In the genomic region with DNA sequence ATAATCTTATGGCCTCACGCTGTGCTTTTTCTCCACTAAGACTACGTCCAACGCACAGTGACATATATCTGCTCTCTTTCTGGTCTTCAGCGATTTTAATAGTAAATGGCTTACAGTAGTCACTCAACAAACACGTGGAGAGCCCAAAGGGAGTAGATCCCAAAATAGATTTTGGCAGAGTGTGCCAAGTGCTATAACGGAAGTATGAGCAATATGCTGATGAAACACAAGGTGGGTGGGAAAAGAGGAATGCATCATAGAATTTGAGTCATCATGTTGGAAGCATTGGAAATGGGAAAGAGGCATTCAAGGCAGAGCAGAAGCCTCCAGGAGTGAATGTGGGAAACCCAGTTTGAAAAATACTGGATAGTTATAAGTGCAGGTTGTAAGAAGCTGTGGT, we compare ENCODE assay signal across 12 cellular contexts.
DNase-seq lines count a peak whose midpoint lies in the region; ATAC-seq lines count a peak whose summit lies in the region.
"Had no signal": no experiment of that assay in that cellular context is flagged by ENCODE, and none has a peak within 500 bp of the region (broad histone marks: within the 10 kb centered on the region; RNA-seq: fewer than 3 reads in every experiment).

No MANE protein-coding gene starts in this region.

- DNase-seq in Ammon's horn (ENCODE audit: low spot score) (peak; percentile 40), MV-4-11 (lab: John Stamatoyannopoulos, UW) (peak; percentile 9), caudate nucleus (lab: John Stamatoyannopoulos, UW) (peak in 22 of 61 donors; percentile 2 to 82 (median 22)), lung microvascular endothelial cell (ENCODE audit: low read depth in 2 of 2) (peak; percentile 90 to 95), NCI-H1105 (lab: John Stamatoyannopoulos, UW) (no peak), NCI-H1092 (lab: John Stamatoyannopoulos, UW) (no peak)
- DNase-seq: NCI-H1436; OCI-M1; stimulated activated CD4-positive, alpha-beta T cell treated with anti-CD3 and anti-CD28 coated beads, Interleukin-4, amount 100 ng/mL, for 24 hours had no signal

- H3K27ac ChIP-seq in caudate nucleus (ENCODE audit: low read depth, low read length): peak overlapping the region; percentile 37

- ATAC-seq in HG02759 (IDR thresholded peaks at IDR 0.05; ENCODE audit: unreplicated experiment) (no peak), GM21390 (IDR thresholded peaks at IDR 0.05; ENCODE audit: unreplicated experiment) (no peak)
- ATAC-seq: activated T-helper 17 cell treated with anti-CD3 and anti-CD28 coated beads, Interleukin-2, amount 50 U/mL, for 72 hours had no signal

Comparison
In these comparisons a context has a peak if more than half of its experiments do, and no peak if none do; other contexts are left out.
1. DNase-seq: peak in Ammon's horn (single experiment), MV-4-11 (single experiment) and lung microvascular endothelial cell (2 of 2); none in NCI-H1105 (single experiment) and NCI-H1092 (single experiment).